In genomic region chr1:18256318-18257235, GRCh38 we compare ENCODE assay signal across 8 cellular contexts.
DNase-seq lines count a peak whose midpoint lies in the region; ATAC-seq, FAIRE-seq and TF ChIP-seq lines count a peak whose summit lies in the region.

No MANE protein-coding gene starts in this region.

- no peaks in the 10 kb centered on the region for H3K36me3 ChIP-seq in A673 (ENCODE audit: insufficient read depth, low read length, poor library complexity, severe bottlenecking)

- no peak overlapping the region for H3K27ac ChIP-seq in A673 (ENCODE audit: low read depth, low read length, poor library complexity, severe bottlenecking)

- CTCF ChIA-PET in A673 (lab: Charles Lee): no interaction called here

- POLR2A ChIA-PET in A673 (lab: Charles Lee; ENCODE audit: low non-redundant PET): no interaction called here

- DNase-seq in A673 (ENCODE audit: low spot score) (peak; percentile 71), H54 (ENCODE audit: insufficient read length, low spot score) (peak; percentile 31), SK-N-DZ (ENCODE audit: low spot score) (peak; percentile 7), foreskin melanocyte (peak; percentile 6), inferior parietal cortex (ENCODE audit: extremely low spot score) (no peak)
- DNase-seq in stimulated activated CD4-positive, alpha-beta T cell treated with anti-CD3 and anti-CD28 coated beads, Interleukin-4, amount 100 ng/mL, for 48 hours (ENCODE audit: low read depth in 2 of 2): peak; percentile 2 to 23

- no peak for FAIRE-seq in H54 (lab: Jason Lieb, UNC)

- H3K27me3 ChIP-seq in A673 (replicated peaks; ENCODE audit: insufficient read depth, low read depth, low read length, poor library complexity): no peaks in the 10 kb centered on the region

- no peaks in the 10 kb centered on the region for H3K9me3 ChIP-seq in A673 (ENCODE audit: low read depth, low read length, poor library complexity, severe bottlenecking)

- ATAC-seq in GM18517 (IDR thresholded peaks at IDR 0.05; ENCODE audit: unreplicated experiment): no peak
- ATAC-seq in activated CD4-positive, CD25-positive, alpha-beta regulatory T cell treated with anti-CD3 and anti-CD28 coated beads, Interleukin-2, amount 50 U/mL, for 24 hours: no peak

- H3K4me1 ChIP-seq in A673 (ENCODE audit: insufficient read depth, low read length, poor library complexity, severe bottlenecking): no peaks in the 10 kb centered on the region

- intact Hi-C loops in A673 (cut with micrococcal nuclease; ENCODE audit: unreplicated experiment): no loop called here

- H3K4me3 ChIP-seq in A673 (ENCODE audit: low read depth, low read length, poor library complexity, severe bottlenecking): no peak overlapping the region

- no peak for TF ChIP-seq POLR2A in H54 (IDR thresholded peaks at IDR 0.05; ENCODE audit: low read depth, low read length)

- no peak for TF ChIP-seq CTCF in A673 (conservative IDR thresholded peaks at IDR 0.05; ENCODE audit: low read depth, low read length)

- no TSS peak for BruUV-seq in A673 (replicated peaks; lab: Mats Ljungman, UMichigan)
